ENCODE assay signal across 8 cellular contexts in the genomic region with DNA sequence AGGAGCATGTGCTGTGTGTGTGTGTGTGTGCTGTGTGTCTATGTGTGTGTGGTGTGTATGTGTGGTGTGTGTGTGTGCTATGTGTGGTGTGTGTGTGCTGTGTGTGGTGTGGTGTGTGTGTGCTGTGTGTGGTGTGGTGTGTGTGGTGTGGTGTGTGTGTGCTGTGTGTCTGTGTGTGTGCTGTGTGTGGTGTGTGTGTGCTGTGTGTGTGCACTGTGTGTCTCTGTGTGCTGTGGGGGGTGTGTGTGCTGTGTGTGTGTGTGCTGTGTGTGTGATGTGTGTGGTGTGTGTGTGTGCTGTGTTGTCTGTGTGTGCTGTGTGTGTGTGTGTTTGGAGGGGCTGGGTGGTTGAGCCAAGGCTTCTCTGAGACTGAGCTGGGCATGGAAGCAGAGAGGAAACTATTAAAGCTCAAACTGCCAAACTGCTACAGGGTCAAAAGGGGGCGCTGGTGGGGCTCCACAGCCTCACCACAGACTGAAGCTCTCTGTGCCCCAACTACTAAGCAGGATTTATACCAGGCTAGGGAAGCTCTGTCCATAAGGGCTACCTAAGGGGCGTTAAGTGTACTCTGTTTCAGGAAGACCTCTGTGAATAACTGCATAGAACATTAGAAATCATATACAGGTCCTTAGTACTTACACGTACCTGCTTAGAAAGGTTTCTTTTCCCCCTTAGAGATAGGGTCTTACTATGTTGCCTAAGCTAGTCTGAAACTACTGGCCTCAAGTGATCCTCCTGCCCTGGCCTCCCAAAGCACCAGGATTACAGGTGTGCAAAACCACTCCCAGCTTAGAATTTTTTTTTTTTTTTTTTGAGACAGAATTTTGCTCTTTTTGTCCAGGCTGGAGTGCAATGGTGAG. TPM values are rescaled to one million over a fixed set of nuclear protein-coding genes. Genes with fewer than 3 reads are reported as not detected.
DNase-seq lines count a peak whose midpoint lies in the region; ATAC-seq and TF ChIP-seq lines count a peak whose summit lies in the region.

No MANE protein-coding gene starts in this region.

- H3K27me3 Mint-ChIP-seq in CD4-positive, CD25-positive, alpha-beta regulatory T cell = no peaks in the 10 kb centered on the region
- H3K27me3 Mint-ChIP-seq in activated T-helper 2 cell treated with anti-CD3 and anti-CD28 coated beads, Interferon-gamma antibody, Interleukin-2, Interleukin-4, amounts not matched to agents 10 μg/mL and 5 μg/mL and 100 μg/mL, durations not matched to agents 14 hours and 24 hours and 36 hours (ENCODE audit: low read depth) = no peaks in the 10 kb centered on the region

- H3K36me3 ChIP-seq in CD4-positive, CD25-positive, alpha-beta regulatory T cell (ENCODE audit: control insufficient read depth, insufficient read depth, low read length) = peaks cover 60% of the 10 kb centered on the region

- no peaks in the 10 kb centered on the region for H3K4me1 ChIP-seq in CD4-positive, CD25-positive, alpha-beta regulatory T cell (ENCODE audit: control insufficient read depth, insufficient read depth, low read length, poor library complexity, severe bottlenecking)

- H3K27ac ChIP-seq in CD4-positive, CD25-positive, alpha-beta regulatory T cell (ENCODE audit: insufficient read depth, low read length, poor library complexity, severe bottlenecking) = no peak overlapping the region

- DNase-seq in CD4-positive, CD25-positive, alpha-beta regulatory T cell = peak; percentile 31 to 79 (median 67)
- DNase-seq in HK-2 (ENCODE audit: unreplicated experiment) (peak; percentile 25), SHP77 (lab: John Stamatoyannopoulos, UW) (peak; percentile 19 to 41), germinal center (ENCODE audit: low spot score) (peak; percentile 65), retinal pigment epithelial cell (ENCODE audit: low read depth) (no peak), cortex of kidney (lab: John Stamatoyannopoulos, UW) (no peak), mesenteric fat pad (ENCODE audit: low spot score) (no peak)
- DNase-seq in activated T-helper 2 cell treated with anti-CD3 and anti-CD28 coated beads, Interferon-gamma antibody, Interleukin-2, Interleukin-4, amounts not matched to agents 10 μg/mL and 5 μg/mL and 100 μg/mL, durations not matched to agents 14 hours and 24 hours and 36 hours (ENCODE audit: low spot score) = peak; percentile 38

- peak overlapping the region in 1 of 4 donors; percentile 24 for H3K4me3 Mint-ChIP-seq in CD4-positive, CD25-positive, alpha-beta regulatory T cell
- H3K4me3 Mint-ChIP-seq in activated T-helper 2 cell treated with anti-CD3 and anti-CD28 coated beads, Interferon-gamma antibody, Interleukin-2, Interleukin-4, amounts not matched to agents 10 μg/mL and 5 μg/mL and 100 μg/mL, durations not matched to agents 14 hours and 24 hours and 36 hours (ENCODE audit: low read depth) = no peak overlapping the region

- peaks cover 0 to 9% (median 7%) of the 10 kb centered on the region in 4 donors for H3K4me1 Mint-ChIP-seq in CD4-positive, CD25-positive, alpha-beta regulatory T cell
- H3K4me1 Mint-ChIP-seq in activated T-helper 2 cell treated with anti-CD3 and anti-CD28 coated beads, Interferon-gamma antibody, Interleukin-2, Interleukin-4, amounts not matched to agents 10 μg/mL and 5 μg/mL and 100 μg/mL, durations not matched to agents 14 hours and 24 hours and 36 hours (ENCODE audit: low read depth) = peaks cover 4% of the 10 kb centered on the region

- peak; percentile 85 to 88 for ATAC-seq in CD4-positive, CD25-positive, alpha-beta regulatory T cell (ENCODE audit: low read depth in 2 of 2)

- peaks cover 26% of the 10 kb centered on the region for H3K36me3 Mint-ChIP-seq in CD4-positive, CD25-positive, alpha-beta regulatory T cell
- peaks cover 65% of the 10 kb centered on the region for H3K36me3 Mint-ChIP-seq in activated T-helper 2 cell treated with anti-CD3 and anti-CD28 coated beads, Interferon-gamma antibody, Interleukin-2, Interleukin-4, amounts not matched to agents 10 μg/mL and 5 μg/mL and 100 μg/mL, durations not matched to agents 14 hours and 24 hours and 36 hours (ENCODE audit: low read depth)

- H3K4me3 ChIP-seq in CD4-positive, CD25-positive, alpha-beta regulatory T cell (ENCODE audit: low read depth, low read length) = no peak overlapping the region
- H3K4me3 ChIP-seq in retinal pigment epithelial cell (ENCODE audit: low read length) = no peak overlapping the region

- H3K27me3 ChIP-seq in CD4-positive, CD25-positive, alpha-beta regulatory T cell (ENCODE audit: control insufficient read depth, insufficient read depth, low read length) = no peaks in the 10 kb centered on the region

- H3K9me3 Mint-ChIP-seq in CD4-positive, CD25-positive, alpha-beta regulatory T cell = no peaks in the 10 kb centered on the region
- H3K9me3 Mint-ChIP-seq in activated T-helper 2 cell treated with anti-CD3 and anti-CD28 coated beads, Interferon-gamma antibody, Interleukin-2, Interleukin-4, amounts not matched to agents 10 μg/mL and 5 μg/mL and 100 μg/mL, durations not matched to agents 14 hours and 24 hours and 36 hours = no peaks in the 10 kb centered on the region

- H3K27ac Mint-ChIP-seq in CD4-positive, CD25-positive, alpha-beta regulatory T cell = peak overlapping the region; percentile 54 to 89 (median 60)
- H3K27ac Mint-ChIP-seq in activated T-helper 2 cell treated with anti-CD3 and anti-CD28 coated beads, Interferon-gamma antibody, Interleukin-2, Interleukin-4, amounts not matched to agents 10 μg/mL and 5 μg/mL and 100 μg/mL, durations not matched to agents 14 hours and 24 hours and 36 hours = peak overlapping the region; percentile 22

- intact Hi-C loops in activated T-helper 2 cell treated with anti-CD3 and anti-CD28 coated beads, Interferon-gamma antibody, Interleukin-2, Interleukin-4, amounts not matched to agents 10 μg/mL and 5 μg/mL and 100 μg/mL, durations not matched to agents 14 hours and 24 hours and 36 hours (cut with micrococcal nuclease) = loop anchor here (1.0 to 10.0 kb wide), 2 partner anchors 65 to 183 kb away; no protein-coding TSS in a partner anchor

- TF ChIP-seq CTCF in retinal pigment epithelial cell (conservative IDR thresholded peaks at IDR 0.05; ENCODE audit: low read depth, low read length) = peak; percentile 79

- H3K9me3 ChIP-seq in CD4-positive, CD25-positive, alpha-beta regulatory T cell (ENCODE audit: control insufficient read depth in 2 of 2, low read length in 2 of 2) = no peaks in the 10 kb centered on the region

RNA-seq across cellular contexts. Expression of a gene that starts 27.8 kb away (rescaled TPM):
- 13.6 TPM for total RNA-seq in CD4-positive, CD25-positive, alpha-beta regulatory T cell
- 10 to 100 TPM; 11.1 to 17.8 (median 13.2) TPM for polyA plus RNA-seq in CD4-positive, CD25-positive, alpha-beta regulatory T cell
- 16.5 and 17.6 TPM in 2 replicates for total RNA-seq in activated T-helper 2 cell treated with anti-CD3 and anti-CD28 coated beads, Interferon-gamma antibody, Interleukin-2, Interleukin-4, amounts not matched to agents 10 μg/mL and 5 μg/mL and 100 μg/mL, durations not matched to agents 14 hours and 24 hours and 36 hours
- 20.0 TPM for total RNA-seq in mesenteric fat pad

RNA-seq across cellular contexts. Expression of a gene that starts 36.9 kb away (rescaled TPM):
- not detected for total RNA-seq in CD4-positive, CD25-positive, alpha-beta regulatory T cell
- polyA plus RNA-seq in CD4-positive, CD25-positive, alpha-beta regulatory T cell = not detected
- not detected in 2 replicates for total RNA-seq in activated T-helper 2 cell treated with anti-CD3 and anti-CD28 coated beads, Interferon-gamma antibody, Interleukin-2, Interleukin-4, amounts not matched to agents 10 μg/mL and 5 μg/mL and 100 μg/mL, durations not matched to agents 14 hours and 24 hours and 36 hours
- not detected for total RNA-seq in mesenteric fat pad

RNA-seq across cellular contexts. Expression of a gene that starts 41.2 kb away (rescaled TPM):
- 0.47 TPM for total RNA-seq in CD4-positive, CD25-positive, alpha-beta regulatory T cell
- polyA plus RNA-seq in CD4-positive, CD25-positive, alpha-beta regulatory T cell = not detected
- total RNA-seq in activated T-helper 2 cell treated with anti-CD3 and anti-CD28 coated beads, Interferon-gamma antibody, Interleukin-2, Interleukin-4, amounts not matched to agents 10 μg/mL and 5 μg/mL and 100 μg/mL, durations not matched to agents 14 hours and 24 hours and 36 hours = 0.44 and 0.64 TPM in 2 replicates
- total RNA-seq in mesenteric fat pad = 0.55 TPM

RNA-seq across cellular contexts. Expression of a gene that starts 54.1 kb away (rescaled TPM):
- total RNA-seq in CD4-positive, CD25-positive, alpha-beta regulatory T cell = 241 TPM
- 100 to 1,000 TPM; 109 to 117 (median 112) TPM for polyA plus RNA-seq in CD4-positive, CD25-positive, alpha-beta regulatory T cell
- total RNA-seq in activated T-helper 2 cell treated with anti-CD3 and anti-CD28 coated beads, Interferon-gamma antibody, Interleukin-2, Interleukin-4, amounts not matched to agents 10 μg/mL and 5 μg/mL and 100 μg/mL, durations not matched to agents 14 hours and 24 hours and 36 hours = 162 and 164 TPM in 2 replicates
- total RNA-seq in mesenteric fat pad = 106 TPM

Comparison
In these comparisons a context has a peak if more than half of its experiments do, and no peak if none do; other contexts are left out.
1. DNase-seq: peak in CD4-positive, CD25-positive, alpha-beta regulatory T cell (3 of 3), HK-2 (single experiment), SHP77 (2 of 2), activated T-helper 2 cell treated with anti-CD3 and anti-CD28 coated beads, Interferon-gamma antibody, Interleukin-2, Interleukin-4, amounts not matched to agents 10 μg/mL and 5 μg/mL and 100 μg/mL, durations not matched to agents 14 hours and 24 hours and 36 hours (single experiment) and germinal center (single experiment); none in retinal pigment epithelial cell (single experiment), cortex of kidney (single experiment) and mesenteric fat pad (single experiment).